ENCODE assay signal across 8 cellular contexts in genomic region chr19:9914315-9915207, GRCh38. TPM values are rescaled to one million over a fixed set of nuclear protein-coding genes. Genes with fewer than 3 reads are reported as not detected.
DNase-seq lines count a peak whose midpoint lies in the region; ATAC-seq and TF ChIP-seq lines count a peak whose summit lies in the region.

No MANE protein-coding gene starts in this region.

- DNase-seq in GOT3 (lab: John Stamatoyannopoulos, UW) (peak; percentile 51), NCI-H524 (lab: John Stamatoyannopoulos, UW) (peak; percentile 63 to 82), dermis blood vessel endothelial cell (peak; percentile 89), lower lobe of right lung (peak; percentile 76)
- DNase-seq in activated CD4-positive, alpha-beta T cell treated with anti-CD3 and anti-CD28 coated beads, Interleukin-2, amount 50 U/mL, for 1 hour = peak; percentile 84
- peak; percentile 56 to 85 (median 63) for DNase-seq in stimulated activated CD4-positive, alpha-beta T cell treated with anti-CD3 and anti-CD28 coated beads, TNF-alpha, amount 100 ng/mL, for 24 hours (ENCODE audit: low read depth in 3 of 3)

- H3K9me3 ChIP-seq in BLaER1 (no peaks in the 10 kb centered on the region; the same call in 1 of the 2 replicates), lower lobe of right lung (no peaks in the 10 kb centered on the region)

- H3K36me3 ChIP-seq in BLaER1 = no peaks in the 10 kb centered on the region
- H3K36me3 ChIP-seq in lower lobe of right lung = no peaks in the 10 kb centered on the region

- peak; percentile 49 for TF ChIP-seq CTCF in lower lobe of right lung (IDR thresholded peaks at IDR 0.05)

- peaks cover 30% of the 10 kb centered on the region for H4K20me1 ChIP-seq in BLaER1

- no peak overlapping the region for H3K9ac ChIP-seq in BLaER1

- H3K4me3 ChIP-seq in BLaER1 (peak overlapping the region; percentile 63), lower lobe of right lung (peak overlapping the region; percentile 52)

- H3K4me1 ChIP-seq in BLaER1 (0 out of 2 replicates have a peak, but pooled peaks cover 7% of the 10 kb centered on the region), lower lobe of right lung (peaks cover 19% of the 10 kb centered on the region)

- H3K27ac ChIP-seq in BLaER1 = no peak overlapping the region
- H3K27ac ChIP-seq in lower lobe of right lung = no peak overlapping the region

- H3K4me2 ChIP-seq in BLaER1 = peak overlapping the region; percentile 78

- intact Hi-C loops in lower lobe of right lung (cut with DNase I) = no loop called here

- H3K27me3 ChIP-seq in BLaER1 (peaks cover 51% of the 10 kb centered on the region), lower lobe of right lung (ENCODE audit: low read depth) (peaks cover 40% of the 10 kb centered on the region)

- ATAC-seq in lower lobe of right lung = peak; percentile 87 to 88
- ATAC-seq in GM19467 (IDR thresholded peaks at IDR 0.05; ENCODE audit: unreplicated experiment) = no peak

RNA-seq across cellular contexts. Expression of gene OLFM2, which starts 21.8 kb away (rescaled TPM):
- total RNA-seq in dermis blood vessel endothelial cell (0.65 and 2.2 TPM in 2 replicates), lower lobe of right lung (8.5 TPM)
